13 cellular contexts compared by ENCODE assay signal in genomic region chr20:57959589-57959988, GRCh38.
"Had no signal": no experiment of that assay in that cellular context is flagged by ENCODE, and none has a peak within 500 bp of the region (broad histone marks: within the 10 kb centered on the region; RNA-seq: fewer than 3 reads in every experiment).

No MANE protein-coding gene starts in this region.

- H3K27me3 ChIP-seq: ovary, thyroid gland had no signal

- H3K4me3 ChIP-seq: cardiac muscle cell, ovary, thyroid gland had no signal

- H3K9me3 ChIP-seq: ovary, thyroid gland had no signal

- H3K4me1 ChIP-seq: thyroid gland had no signal

- FAIRE-seq: islet of Langerhans, urothelium cell line had no signal

- H3K36me3 ChIP-seq: cardiac muscle cell, ovary, thyroid gland had no signal

- ATAC-seq: activated T-cell treated with anti-CD3 and anti-CD28 coated beads, Interleukin-2, amount 50 U/mL, for 72 hours; esophagus mucosa; left colon; stimulated activated naive B cell treated with anti-CD40 and anti-IgM and Interleukin-4, amounts not matched to agents 10 μg/mL and 1 μg/mL and 100 μg/mL, for 72 hours had no signal

- DNase-seq: activated CD4-positive, alpha-beta T cell treated with anti-CD3 and anti-CD28 coated beads, Interleukin-2, amount 50 U/mL, for 4 hours; activated effector memory CD4-positive, alpha-beta T cell treated with anti-CD3 and anti-CD28 coated beads, Interleukin-2, amount 50 U/mL, for 16 hours; activated naive CD4-positive, alpha-beta T cell treated with anti-CD3 and anti-CD28 coated beads, Interleukin-2, amount 50 U/mL, for 16 hours; activated T-cell treated with anti-CD3 and anti-CD28 coated beads, Interleukin-2, amount 50 U/mL, for 72 hours; effector CD8-positive, alpha-beta T cell; left colon; ovary; stimulated activated naive B cell treated with anti-CD40 and anti-IgM and Interleukin-4, amounts not matched to agents 10 μg/mL and 1 μg/mL and 100 μg/mL, for 72 hours had no signal

- H3K27ac ChIP-seq: cardiac muscle cell, ovary, thyroid gland had no signal
